22 cellular contexts compared by ENCODE assay signal in the genomic region with DNA sequence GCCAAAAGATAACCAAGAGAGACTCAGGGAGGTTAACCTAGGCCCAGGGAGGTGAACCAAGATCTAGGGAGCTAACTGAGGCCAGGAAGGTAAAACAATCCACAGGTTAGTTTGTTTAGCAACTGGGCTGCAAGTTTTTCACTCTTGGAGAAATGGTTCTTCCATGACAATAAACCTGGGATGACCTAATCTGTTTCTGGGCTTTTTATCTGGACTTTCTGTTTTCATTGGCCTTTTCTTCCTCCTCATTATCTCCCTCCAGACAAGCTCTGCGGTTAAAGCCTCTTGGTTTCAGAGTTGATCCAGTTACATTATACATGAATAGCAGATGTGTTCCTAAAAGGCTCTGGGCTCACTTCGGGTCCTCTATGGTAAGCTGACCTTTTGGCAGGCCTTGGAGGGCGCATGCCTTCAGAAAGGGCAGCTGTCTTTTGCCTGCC. TPM values are rescaled to one million over a fixed set of nuclear protein-coding genes. Genes with fewer than 3 reads are reported as not detected.
"Had no signal": no experiment of that assay in that cellular context is flagged by ENCODE, and none has a peak within 500 bp of the region (broad histone marks: within the 10 kb centered on the region; RNA-seq: fewer than 3 reads in every experiment).

No MANE protein-coding gene starts in this region.

- H3K27ac ChIP-seq: colonic mucosa, gastrocnemius medialis, neural progenitor cell, stomach had no signal

- H3K36me3 Mint-ChIP-seq: activated CD8-positive, alpha-beta memory T cell treated with anti-CD3 and anti-CD28 coated beads, Interleukin-2, amount 10 ng/mL, durations not matched to agents 7 days and 5 days; activated naive CD8-positive, alpha-beta T cell treated with anti-CD3 and anti-CD28 coated beads for 36 hours; brain; memory B cell; naive thymus-derived CD4-positive, alpha-beta T cell; neural progenitor cell; type B pancreatic cell had no signal

- H3K27me3 Mint-ChIP-seq: progenitor cell of endocrine pancreas had no signal

- H3K4me3 Mint-ChIP-seq: activated B cell treated with CpG ODN at 0.5 μM for 24 hours; activated CD4-positive, alpha-beta memory T cell treated with anti-CD3 and anti-CD28 coated beads, Interleukin-2, amount 10 ng/mL, durations not matched to agents 7 days and 5 days; activated CD8-positive, alpha-beta memory T cell treated with anti-CD3 and anti-CD28 coated beads, Interleukin-2, amount 10 ng/mL, durations not matched to agents 7 days and 5 days; activated naive CD8-positive, alpha-beta T cell treated with anti-CD3 and anti-CD28 coated beads for 36 hours; brain; memory B cell; naive thymus-derived CD4-positive, alpha-beta T cell; neural progenitor cell; type B pancreatic cell had no signal

- H3K4me1 Mint-ChIP-seq: activated B cell treated with CpG ODN at 0.5 μM for 24 hours; activated CD4-positive, alpha-beta memory T cell treated with anti-CD3 and anti-CD28 coated beads, Interleukin-2, amount 10 ng/mL, durations not matched to agents 7 days and 5 days; activated naive CD8-positive, alpha-beta T cell treated with anti-CD3 and anti-CD28 coated beads for 36 hours had no signal

- H3K9me3 Mint-ChIP-seq: activated B cell treated with CpG ODN at 0.5 μM for 24 hours; activated CD4-positive, alpha-beta memory T cell treated with anti-CD3 and anti-CD28 coated beads, Interleukin-2, amount 10 ng/mL, durations not matched to agents 7 days and 5 days; activated naive CD8-positive, alpha-beta T cell treated with anti-CD3 and anti-CD28 coated beads for 36 hours; memory B cell; naive thymus-derived CD4-positive, alpha-beta T cell; neural progenitor cell; type B pancreatic cell had no signal

- H3K4me3 ChIP-seq: colonic mucosa, gastrocnemius medialis, mucosa of descending colon, neural progenitor cell, stomach had no signal

- H3K36me3 ChIP-seq: colonic mucosa, gastrocnemius medialis, neural progenitor cell, stomach had no signal

- H3K9me3 ChIP-seq: colonic mucosa, gastrocnemius medialis, mucosa of descending colon, stomach had no signal

- H3K4me1 ChIP-seq: colonic mucosa, gastrocnemius medialis had no signal

- DNase-seq: activated B cell treated with CpG ODN at 0.5 μM for 24 hours; activated CD4-positive, alpha-beta memory T cell treated with anti-CD3 and anti-CD28 coated beads, Interleukin-2, amount 10 ng/mL, durations not matched to agents 7 days and 5 days; activated CD4-positive, alpha-beta T cell treated with anti-CD3 and anti-CD28 coated beads for 4 hours; activated CD8-positive, alpha-beta memory T cell treated with anti-CD3 and anti-CD28 coated beads, Interleukin-2, amount 10 ng/mL, durations not matched to agents 7 days and 5 days; activated naive CD4-positive, alpha-beta T cell; activated naive CD8-positive, alpha-beta T cell treated with anti-CD3 and anti-CD28 coated beads for 36 hours; amygdala; central memory CD4-positive, alpha-beta T cell; colonic mucosa; erythroblast; gastrocnemius medialis; head of caudate nucleus; mucosa of descending colon; naive thymus-derived CD4-positive, alpha-beta T cell; stomach had no signal

- H3K27me3 ChIP-seq: colonic mucosa, gastrocnemius medialis, neural progenitor cell had no signal

- H3K27ac Mint-ChIP-seq: activated B cell treated with CpG ODN at 0.5 μM for 24 hours; activated CD4-positive, alpha-beta memory T cell treated with anti-CD3 and anti-CD28 coated beads, Interleukin-2, amount 10 ng/mL, durations not matched to agents 7 days and 5 days; activated CD8-positive, alpha-beta memory T cell treated with anti-CD3 and anti-CD28 coated beads, Interleukin-2, amount 10 ng/mL, durations not matched to agents 7 days and 5 days; activated naive CD8-positive, alpha-beta T cell treated with anti-CD3 and anti-CD28 coated beads for 36 hours; brain; memory B cell; naive thymus-derived CD4-positive, alpha-beta T cell; progenitor cell of endocrine pancreas; type B pancreatic cell had no signal

RNA-seq across cellular contexts. Expression of a gene that starts 44.2 kb away (rescaled TPM):
- total RNA-seq: activated B cell treated with CpG ODN at 0.5 μM for 24 hours; activated CD4-positive, alpha-beta memory T cell treated with anti-CD3 and anti-CD28 coated beads, Interleukin-2, amount 10 ng/mL, durations not matched to agents 7 days and 5 days; activated CD8-positive, alpha-beta memory T cell treated with anti-CD3 and anti-CD28 coated beads, Interleukin-2, amount 10 ng/mL, durations not matched to agents 7 days and 5 days; activated naive CD8-positive, alpha-beta T cell treated with anti-CD3 and anti-CD28 coated beads for 36 hours; liver; naive thymus-derived CD4-positive, alpha-beta T cell; osteoblast had no signal
- polyA plus RNA-seq: liver; naive thymus-derived CD4-positive, alpha-beta T cell had no signal
